ENCODE assay signal across 21 cellular contexts in the genomic region with DNA sequence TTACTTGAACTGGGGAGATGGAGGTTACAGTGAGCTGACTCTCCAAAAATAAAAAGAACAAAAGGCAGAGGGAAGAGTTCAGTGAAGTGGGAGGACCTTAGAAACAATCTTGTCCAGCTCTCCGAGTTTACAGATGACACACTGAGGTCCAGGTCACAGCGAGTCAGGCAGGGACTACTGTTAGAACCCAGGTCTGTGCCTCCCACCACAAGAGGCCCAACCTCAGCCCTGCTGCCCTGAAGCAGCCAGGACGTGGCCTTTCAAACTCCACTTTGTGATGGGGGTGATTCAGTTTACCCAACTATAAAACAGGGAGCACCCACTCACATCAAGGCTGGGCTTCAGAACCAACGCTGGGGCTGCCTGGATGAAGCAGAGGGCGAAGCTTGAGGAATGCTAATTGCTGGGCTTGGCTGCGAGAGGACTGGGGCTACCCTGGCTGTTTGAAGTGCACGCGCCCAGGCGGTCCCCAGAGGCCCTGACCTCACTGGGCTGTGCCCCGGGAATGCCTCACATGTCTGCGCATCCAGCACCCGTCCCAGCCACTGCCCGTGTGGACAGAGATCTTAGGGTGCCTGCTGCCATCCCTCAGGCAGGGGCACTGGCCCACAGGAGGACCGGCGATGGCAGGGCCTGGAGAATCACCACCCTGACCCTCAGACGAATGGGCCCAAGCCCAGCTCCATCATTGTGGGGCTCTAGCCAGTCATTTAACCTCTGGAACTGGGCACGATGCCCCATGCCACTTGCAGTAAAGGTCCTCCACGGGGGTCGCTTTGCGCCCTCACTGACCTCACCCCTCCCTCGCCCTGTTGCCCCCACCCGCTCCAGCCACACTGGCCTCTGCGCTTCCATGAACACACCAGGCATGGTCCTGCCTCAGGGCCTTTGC. TPM values are rescaled to one million over a fixed set of nuclear protein-coding genes. Genes with fewer than 3 reads are reported as not detected.
DNase-seq lines count a peak whose midpoint lies in the region; ATAC-seq and TF ChIP-seq lines count a peak whose summit lies in the region.
"Had no signal": no experiment of that assay in that cellular context is flagged by ENCODE, and none has a peak within 500 bp of the region (broad histone marks: within the 10 kb centered on the region; RNA-seq: fewer than 3 reads in every experiment).

No MANE protein-coding gene starts in this region.

- H4K20me1 ChIP-seq in PC-3 (ENCODE audit: low read length), result no peaks in the 10 kb centered on the region
- H4K20me1 ChIP-seq in Karpas-422 (ENCODE audit: insufficient read depth, low read depth, low read length), result no peaks in the 10 kb centered on the region

- H3K27ac ChIP-seq in RWPE1 (peak overlapping the region; percentile 26; the same call in 1 of the 2 replicates), PC-3 (ENCODE audit: low read length) (no peak overlapping the region), Karpas-422 (ENCODE audit: low read length) (no peak overlapping the region)
- no peak overlapping the region for H3K27ac ChIP-seq in CD4-positive, alpha-beta T cell (ENCODE audit: low read depth, low read length)
- H3K27ac ChIP-seq: body of pancreas had no signal

- no peak overlapping the region for H3K4me2 ChIP-seq in PC-3 (ENCODE audit: low read length)
- H3K4me2 ChIP-seq in Karpas-422 (ENCODE audit: low read depth, low read length, poor library complexity, severe bottlenecking), result no peak overlapping the region
- H3K4me2 ChIP-seq: GM23338 had no signal

- POLR2A ChIA-PET in RWPE1 (lab: Yijun Ruan, JAX; ENCODE audit: low non-redundant PET) (no interaction called here), PC-3 (lab: Charles Lee; ENCODE audit: unreplicated experiment) (no interaction called here)
- POLR2A ChIA-PET in CD4-positive, alpha-beta T cell (lab: Charles Lee), result no interaction called here

- H2AFZ ChIP-seq in PC-3 (ENCODE audit: low read length) (no peak overlapping the region), Karpas-422 (ENCODE audit: low read length) (no peak overlapping the region)
- H2AFZ ChIP-seq: GM23338 had no signal

- peak; percentile 42 for DNase-seq in stimulated activated naive CD8-positive, alpha-beta T cell treated with anti-CD3 and anti-CD28 coated beads, Interleukin-15, Interleukin-2, amounts not matched to agents 100 U/mL and 50 U/mL, for 24 hours
- no peak for DNase-seq in stimulated activated naive CD8-positive, alpha-beta T cell treated with anti-CD3 and anti-CD28 coated beads, Interleukin-15, amount 100 ng/mL, for 72 hours
- DNase-seq in RWPE1 (ENCODE audit: low spot score) (no peak), left colon (peak in 1 of 2 donors; percentile 24), GM20000 (ENCODE audit: low spot score) (no peak), PC-3 (no peak), Karpas-422 (no peak)
- DNase-seq in CD4-positive, alpha-beta T cell, result no peak
- DNase-seq: activated CD8-positive, alpha-beta memory T cell treated with anti-CD3 and anti-CD28 coated beads, Interleukin-2, amount 10 ng/mL, durations not matched to agents 7 days and 5 days; activated naive CD4-positive, alpha-beta T cell treated with Interleukin-2 at 50 U/mL for 16 hours; BE2C; DMS153; NCI-H146; retina; stimulated activated CD4-positive, alpha-beta T cell treated with anti-CD3 and anti-CD28 coated beads, Interleukin-4, amount 100 ng/mL, for 24 hours had no signal

- TF ChIP-seq CTCF in RWPE1 (conservative IDR thresholded peaks at IDR 0.05; ENCODE audit: low read depth) (no peak), GM20000 (IDR thresholded peaks at IDR 0.05; ENCODE audit: extremely low read depth, missing control alignments) (no peak), PC-3 (conservative IDR thresholded peaks at IDR 0.05; ENCODE audit: low read depth, low read length) (no peak)
- no peak for TF ChIP-seq CTCF in CD4-positive, alpha-beta T cell (IDR thresholded peaks at IDR 0.05)

- no peaks in the 10 kb centered on the region for H3K9me3 Mint-ChIP-seq in stimulated activated naive CD8-positive, alpha-beta T cell treated with anti-CD3 and anti-CD28 coated beads, Interleukin-15, amount 100 ng/mL, for 72 hours
- H3K9me3 Mint-ChIP-seq in CD4-positive, alpha-beta T cell, result no peaks in the 10 kb centered on the region
- H3K9me3 Mint-ChIP-seq: GM23338, neural crest cell had no signal

- no peak overlapping the region for H3K27ac Mint-ChIP-seq in stimulated activated naive CD8-positive, alpha-beta T cell treated with anti-CD3 and anti-CD28 coated beads, Interleukin-15, amount 100 ng/mL, for 72 hours
- H3K27ac Mint-ChIP-seq in CD4-positive, alpha-beta T cell, result no peak overlapping the region
- H3K27ac Mint-ChIP-seq: activated CD8-positive, alpha-beta memory T cell treated with anti-CD3 and anti-CD28 coated beads, Interleukin-2, amount 10 ng/mL, durations not matched to agents 7 days and 5 days had no signal

- H3K9me3 ChIP-seq in PC-3 (ENCODE audit: low read length), result no peaks in the 10 kb centered on the region
- H3K9me3 ChIP-seq in Karpas-422 (ENCODE audit: low read length), result no peaks in the 10 kb centered on the region
- no peaks in the 10 kb centered on the region for H3K9me3 ChIP-seq in CD4-positive, alpha-beta T cell (ENCODE audit: control insufficient read depth, low read length)
- H3K9me3 ChIP-seq: BE2C, body of pancreas had no signal

- CTCF ChIA-PET in RWPE1 (lab: Yijun Ruan, JAX) (interaction anchor here (0.7 kb wide), 1 partner anchor 102 kb away, joined by 3 read pairs; no protein-coding TSS in a partner anchor), PC-3 (lab: Charles Lee) (no interaction called here)
- CTCF ChIA-PET in CD4-positive, alpha-beta T cell (lab: Charles Lee), result no interaction called here

- no peaks in the 10 kb centered on the region for H3K36me3 Mint-ChIP-seq in CD4-positive, alpha-beta T cell (ENCODE audit: low read depth)
- H3K36me3 Mint-ChIP-seq: activated CD8-positive, alpha-beta memory T cell treated with anti-CD3 and anti-CD28 coated beads, Interleukin-2, amount 10 ng/mL, durations not matched to agents 7 days and 5 days had no signal

- peak; percentile 67 for ATAC-seq in stimulated activated naive CD8-positive, alpha-beta T cell treated with anti-CD3 and anti-CD28 coated beads, Interleukin-15, Interleukin-2, amounts not matched to agents 100 U/mL and 50 U/mL, for 24 hours
- no peak for ATAC-seq in stimulated activated naive CD8-positive, alpha-beta T cell treated with anti-CD3 and anti-CD28 coated beads, Interleukin-15, amount 100 ng/mL, for 72 hours
- ATAC-seq in left colon (peak; percentile 25), PC-3 (no peak)
- ATAC-seq in CD4-positive, alpha-beta T cell (ENCODE audit: poor library complexity), result no peak
- ATAC-seq: activated CD8-positive, alpha-beta memory T cell treated with anti-CD3 and anti-CD28 coated beads, Interleukin-2, amount 10 ng/mL, durations not matched to agents 7 days and 5 days; body of pancreas; GM23338; K562 had no signal

- no peak overlapping the region for H3K4me3 Mint-ChIP-seq in stimulated activated naive CD8-positive, alpha-beta T cell treated with anti-CD3 and anti-CD28 coated beads, Interleukin-15, amount 100 ng/mL, for 72 hours
- no peak overlapping the region for H3K4me3 Mint-ChIP-seq in CD4-positive, alpha-beta T cell
- H3K4me3 Mint-ChIP-seq: activated CD8-positive, alpha-beta memory T cell treated with anti-CD3 and anti-CD28 coated beads, Interleukin-2, amount 10 ng/mL, durations not matched to agents 7 days and 5 days; GM23338; neural crest cell had no signal

- H3F3A ChIP-seq in PC-3 (ENCODE audit: low read length, unreplicated experiment), result no peaks in the 10 kb centered on the region

- H3K27me3 Mint-ChIP-seq in stimulated activated naive CD8-positive, alpha-beta T cell treated with anti-CD3 and anti-CD28 coated beads, Interleukin-15, amount 100 ng/mL, for 72 hours, result no peaks in the 10 kb centered on the region
- no peaks in the 10 kb centered on the region for H3K27me3 Mint-ChIP-seq in CD4-positive, alpha-beta T cell
- H3K27me3 Mint-ChIP-seq: activated CD8-positive, alpha-beta memory T cell treated with anti-CD3 and anti-CD28 coated beads, Interleukin-2, amount 10 ng/mL, durations not matched to agents 7 days and 5 days had no signal

- H3K79me2 ChIP-seq in PC-3 (ENCODE audit: low read length) (no peaks in the 10 kb centered on the region), Karpas-422 (ENCODE audit: low read length) (no peaks in the 10 kb centered on the region)

- no peak overlapping the region for H3K9ac ChIP-seq in PC-3 (ENCODE audit: low read length)
- H3K9ac ChIP-seq in Karpas-422 (ENCODE audit: low read length), result no peak overlapping the region

- peaks cover 11% of the 10 kb centered on the region for H3K4me1 ChIP-seq in PC-3 (ENCODE audit: insufficient read depth, low read length)
- no peaks in the 10 kb centered on the region for H3K4me1 ChIP-seq in Karpas-422 (ENCODE audit: low read length)
- H3K4me1 ChIP-seq: BE2C had no signal

- H3K4me3 ChIP-seq in PC-3 (ENCODE audit: low read length), result no peak overlapping the region
- no peak overlapping the region for H3K4me3 ChIP-seq in Karpas-422 (ENCODE audit: low read length)
- H3K4me3 ChIP-seq: body of pancreas, GM23338, K562 had no signal

- no TSS peak for BruUV-seq in PC-3 (replicated peaks; lab: Mats Ljungman, UMichigan)

- H3K9me2 ChIP-seq in PC-3 (replicated peaks; ENCODE audit: low read length) (no peaks in the 10 kb centered on the region), Karpas-422 (replicated peaks; ENCODE audit: insufficient read depth, low read length) (no peaks in the 10 kb centered on the region)

- H3K36me3 ChIP-seq in PC-3 (ENCODE audit: low read depth, low read length) (no peaks in the 10 kb centered on the region), Karpas-422 (ENCODE audit: insufficient read depth, low read length) (no peaks in the 10 kb centered on the region)
- H3K36me3 ChIP-seq: BE2C had no signal

- H3K27me3 ChIP-seq in PC-3 (ENCODE audit: low read length) (no peaks in the 10 kb centered on the region), Karpas-422 (ENCODE audit: low read length) (no peaks in the 10 kb centered on the region)
- H3K27me3 ChIP-seq in CD4-positive, alpha-beta T cell (ENCODE audit: control insufficient read depth, insufficient read depth, low read length), result no peaks in the 10 kb centered on the region
- H3K27me3 ChIP-seq: BE2C, body of pancreas had no signal

- intact Hi-C loops in left colon (cut with DNase I, micrococcal nuclease), result no loop called here
- intact Hi-C loops in PC-3 (cut with micrococcal nuclease), result no loop called here
- intact Hi-C loops in CD4-positive, alpha-beta T cell (cut with DNase I, micrococcal nuclease), result no loop called here

- peaks cover 36% of the 10 kb centered on the region for H3K4me1 Mint-ChIP-seq in stimulated activated naive CD8-positive, alpha-beta T cell treated with anti-CD3 and anti-CD28 coated beads, Interleukin-15, amount 100 ng/mL, for 72 hours
- H3K4me1 Mint-ChIP-seq in CD4-positive, alpha-beta T cell (ENCODE audit: low read depth), result peaks cover 10% of the 10 kb centered on the region

RNA-seq across cellular contexts. Expression of gene SLC5A10, which starts 11.4 kb away (rescaled TPM):
- total RNA-seq in left colon (under 1 TPM in 1 of 2 donors, not detected in 1; 0.31 TPM), PC-3 (2014; rRNA removed) (not detected in 2 replicates)
- not detected in 2 replicates for total RNA-seq in Karpas-422 (2014; rRNA removed; shearing (Covaris generic); ENCODE audit: low replicate concordance)
- not detected for total RNA-seq in CD4-positive, alpha-beta T cell
- total RNA-seq: activated CD8-positive, alpha-beta memory T cell treated with anti-CD3 and anti-CD28 coated beads, Interleukin-2, amount 10 ng/mL, durations not matched to agents 7 days and 5 days; body of pancreas; lung microvascular endothelial cell; neural crest cell; ureter had no signal

RNA-seq across cellular contexts. Expression of gene FAM83G, which starts 41.2 kb away (rescaled TPM):
- 10 to 100 TPM; 29.7 to 34.7 TPM for total RNA-seq in left colon
- 0.26 and 4.7 TPM in 2 replicates for total RNA-seq in PC-3 (2014; rRNA removed)
- total RNA-seq in Karpas-422 (2014; rRNA removed; shearing (Covaris generic); ENCODE audit: low replicate concordance), result 9.2 and 22.9 TPM in 2 replicates
- 1 to 10 TPM; 2.9 to 3.0 TPM for total RNA-seq in CD4-positive, alpha-beta T cell

Comparison
In these comparisons a context has a peak if more than half of its experiments do, and no peak if none do; other contexts are left out.
1. ATAC-seq: peak in stimulated activated naive CD8-positive, alpha-beta T cell treated with anti-CD3 and anti-CD28 coated beads, Interleukin-15, Interleukin-2, amounts not matched to agents 100 U/mL and 50 U/mL, for 24 hours (single experiment) and left colon (single experiment); none in stimulated activated naive CD8-positive, alpha-beta T cell treated with anti-CD3 and anti-CD28 coated beads, Interleukin-15, amount 100 ng/mL, for 72 hours (single experiment), PC-3 (single experiment) and CD4-positive, alpha-beta T cell (single experiment).